Comparison of ENCODE assay signal across 14 cellular contexts in the genomic region with DNA sequence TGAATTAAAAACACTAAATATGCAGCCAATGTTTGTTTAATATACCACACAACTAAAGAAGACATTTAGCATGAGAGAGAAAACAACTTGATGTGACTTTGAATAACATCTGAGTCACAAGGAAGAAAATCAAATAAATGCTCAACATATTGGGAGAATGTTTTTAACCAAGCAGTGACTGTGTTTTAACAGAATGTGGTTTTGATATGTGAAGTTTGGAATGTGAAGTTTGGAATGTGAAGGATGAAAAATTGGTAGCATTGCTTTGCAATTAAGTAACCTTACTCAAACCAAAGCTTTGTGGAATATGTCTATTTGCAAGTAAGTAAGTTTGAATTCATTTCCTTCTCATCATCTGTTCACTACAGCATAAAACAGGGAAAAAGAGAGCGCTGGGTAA.
A peak's percentile ranks its signal among the peaks of the same experiment; 100 is the strongest.
DNase-seq lines count a peak whose midpoint lies in the region; ATAC-seq and TF ChIP-seq lines count a peak whose summit lies in the region.
"Had no signal": no experiment of that assay in that cellular context is flagged by ENCODE, and none has a peak within 500 bp of the region (broad histone marks: within the 10 kb centered on the region; RNA-seq: fewer than 3 reads in every experiment).

No MANE protein-coding gene starts in this region.

- no peak for TF ChIP-seq CTCF in fibroblast of lung (conservative IDR thresholded peaks at IDR 0.05 in 1 of 2, IDR thresholded peaks at IDR 0.05 in 1 of 2; ENCODE audit: low read depth in 1 of 2, low read length in 2 of 2)
- no peak for TF ChIP-seq CTCF in progenitor cell of endocrine pancreas (IDR thresholded peaks at IDR 0.05; ENCODE audit: unreplicated experiment)

- peaks cover 16% of the 10 kb centered on the region for H3K4me1 Mint-ChIP-seq in progenitor cell of endocrine pancreas (ENCODE audit: low read depth)
- H3K4me1 Mint-ChIP-seq: memory B cell had no signal

- no peaks in the 10 kb centered on the region for H3K36me3 Mint-ChIP-seq in progenitor cell of endocrine pancreas (ENCODE audit: insufficient read depth)
- H3K36me3 Mint-ChIP-seq: memory B cell had no signal

- peak; percentile 92 for DNase-seq in EL
- DNase-seq in SJCRH30: no peak
- peak; percentile 83 to 98 for DNase-seq in fibroblast of lung (ENCODE audit: low read depth in 2 of 2)
- DNase-seq in progenitor cell of endocrine pancreas (ENCODE audit: low spot score, unreplicated experiment): no peak
- no peak for DNase-seq in ureter (ENCODE audit: low spot score)
- DNase-seq in activated CD8-positive, alpha-beta memory T cell treated with anti-CD3 and anti-CD28 coated beads for 24 hours: no peak
- DNase-seq in left lobe of liver (ENCODE audit: low spot score): no peak
- DNase-seq: activated CD4-positive, alpha-beta T cell treated with anti-CD3 and anti-CD28 coated beads, Interleukin-2, amount 50 U/mL, for 4 hours; activated effector memory CD4-positive, alpha-beta T cell treated with anti-CD3 and anti-CD28 coated beads, Interleukin-2, amount 50 U/mL, for 16 hours; heart right ventricle; MM.1S had no signal

- no peak for ATAC-seq in GM21390 (IDR thresholded peaks at IDR 0.05; ENCODE audit: unreplicated experiment)
- ATAC-seq in left lobe of liver: no peak
- ATAC-seq: heart right ventricle had no signal

- H3K9me3 Mint-ChIP-seq in progenitor cell of endocrine pancreas (ENCODE audit: low read depth): no peaks in the 10 kb centered on the region
- H3K9me3 Mint-ChIP-seq: dendritic cell treated with granulocyte-macrophage colony-stimulating factor and Interleukin-4, amounts not matched to agents 40 ng/mL and 50 ng/mL, for 4 days; memory B cell had no signal

- H3K4me2 ChIP-seq in fibroblast of lung (ENCODE audit: extremely low read depth, insufficient read depth, low read length): peak overlapping the region; percentile 58

- H3K4me1 ChIP-seq in SJCRH30 (peaks cover 20% of the 10 kb centered on the region), fibroblast of lung (ENCODE audit: control insufficient read depth, extremely low read depth, insufficient read depth, low read length) (peaks cover 8% of the 10 kb centered on the region)
- H3K4me1 ChIP-seq: heart right ventricle had no signal

- H3K27me3 ChIP-seq in SJCRH30: no peaks in the 10 kb centered on the region
- no peaks in the 10 kb centered on the region for H3K27me3 ChIP-seq in fibroblast of lung (ENCODE audit: control insufficient read depth, insufficient read depth, low read length)
- H3K27me3 ChIP-seq: heart right ventricle had no signal

- no peak overlapping the region for H3K4me3 Mint-ChIP-seq in progenitor cell of endocrine pancreas (ENCODE audit: low read depth)
- H3K4me3 Mint-ChIP-seq: dendritic cell treated with granulocyte-macrophage colony-stimulating factor and Interleukin-4, amounts not matched to agents 40 ng/mL and 50 ng/mL, for 4 days; memory B cell had no signal

- H3K4me3 ChIP-seq in SJCRH30 (no peak overlapping the region), fibroblast of lung (replicated peaks in 1 of 4; ENCODE audit: control extremely low read depth in 1 of 4, insufficient read depth in 1 of 4, low read depth in 3 of 4, low read length in 4 of 4) (no peak overlapping the region)
- H3K4me3 ChIP-seq: heart right ventricle had no signal

- H3K27me3 Mint-ChIP-seq in progenitor cell of endocrine pancreas: no peaks in the 10 kb centered on the region
- H3K27me3 Mint-ChIP-seq: dendritic cell treated with granulocyte-macrophage colony-stimulating factor and Interleukin-4, amounts not matched to agents 40 ng/mL and 50 ng/mL, for 4 days had no signal

- peak overlapping the region; percentile 67 for H3K27ac Mint-ChIP-seq in progenitor cell of endocrine pancreas
- H3K27ac Mint-ChIP-seq: dendritic cell treated with granulocyte-macrophage colony-stimulating factor and Interleukin-4, amounts not matched to agents 40 ng/mL and 50 ng/mL, for 4 days; memory B cell had no signal

- H3K9ac ChIP-seq in fibroblast of lung (ENCODE audit: insufficient read depth, low read length): no peak overlapping the region

- H3K36me3 ChIP-seq in SJCRH30 (no peaks in the 10 kb centered on the region), fibroblast of lung (ENCODE audit: control insufficient read depth, insufficient read depth, low read length) (no peaks in the 10 kb centered on the region)
- H3K36me3 ChIP-seq: heart right ventricle had no signal

- H3K9me3 ChIP-seq in SJCRH30 (replicated peaks): no peaks in the 10 kb centered on the region
- no peaks in the 10 kb centered on the region for H3K9me3 ChIP-seq in fibroblast of lung (ENCODE audit: control insufficient read depth, insufficient read depth, low read depth, low read length)
- H3K9me3 ChIP-seq: heart right ventricle had no signal

- H4K20me1 ChIP-seq in fibroblast of lung (ENCODE audit: control insufficient read depth, extremely low read depth, insufficient read depth, low read length): no peaks in the 10 kb centered on the region

- no peak overlapping the region for H2AFZ ChIP-seq in fibroblast of lung (ENCODE audit: low read length)

- peak overlapping the region; percentile 32 for H3K27ac ChIP-seq in SJCRH30
- H3K27ac ChIP-seq in fibroblast of lung (ENCODE audit: insufficient read depth, low read length): no peak overlapping the region
- H3K27ac ChIP-seq: heart right ventricle had no signal

- no peaks in the 10 kb centered on the region for H3K79me2 ChIP-seq in fibroblast of lung (ENCODE audit: control insufficient read depth, insufficient read depth, low read length)

Comparison
In these comparisons a context has a peak if more than half of its experiments do, and no peak if none do; other contexts are left out.
1. DNase-seq: peak in EL (single experiment) and fibroblast of lung (2 of 2); none in SJCRH30 (0 of 2), progenitor cell of endocrine pancreas (single experiment), ureter (single experiment), activated CD8-positive, alpha-beta memory T cell treated with anti-CD3 and anti-CD28 coated beads for 24 hours (single experiment) and left lobe of liver (single experiment).